Comparison of ENCODE assay signal across 1 cellular context in genomic region chr3:103963599-103963998, GRCh38.
A peak's percentile ranks its signal among the peaks of the same experiment; 100 is the strongest.
TF ChIP-seq lines count a peak whose summit lies in the region.

No MANE protein-coding gene starts in this region.

TF ChIP-seq in HepG2, 621 proteins besides CTCF, POLR2A, EP300 and RAD21 (continued from another document):
- TF ChIP-seq ZFP41 (CRISPR knock-in tag; IDR thresholded peaks at IDR 0.05; ENCODE audit: borderline replicate concordance) (no peak), TFAP4 (IDR thresholded peaks at IDR 0.05; ENCODE audit: borderline replicate concordance, low read depth) (peak; percentile 44; the same call in 1 of the 2 replicates), SP5 (CRISPR knock-in tag; IDR thresholded peaks at IDR 0.05; ENCODE audit: borderline replicate concordance, low read depth) (no peak), ZFP36 (IDR thresholded peaks at IDR 0.05; ENCODE audit: borderline replicate concordance, low read depth, low read length, partially characterized antibody) (no peak), ZNF546 (CRISPR knock-in tag; conservative IDR thresholded peaks at IDR 0.05) (no peak), SOX13 (IDR thresholded peaks at IDR 0.05) (no peak), SOX13 (CRISPR knock-in tag; conservative IDR thresholded peaks at IDR 0.05 in 1 of 2, IDR thresholded peaks at IDR 0.05 in 1 of 2) (0 out of 4 replicates have a peak, but pooled peaks of 1 of the 2 experiments have one; percentile 14), SUZ12 (IDR thresholded peaks at IDR 0.05; ENCODE audit: low read depth, low read length) (no peak)
